ENCODE assay signal across 29 cellular contexts in the genomic region with DNA sequence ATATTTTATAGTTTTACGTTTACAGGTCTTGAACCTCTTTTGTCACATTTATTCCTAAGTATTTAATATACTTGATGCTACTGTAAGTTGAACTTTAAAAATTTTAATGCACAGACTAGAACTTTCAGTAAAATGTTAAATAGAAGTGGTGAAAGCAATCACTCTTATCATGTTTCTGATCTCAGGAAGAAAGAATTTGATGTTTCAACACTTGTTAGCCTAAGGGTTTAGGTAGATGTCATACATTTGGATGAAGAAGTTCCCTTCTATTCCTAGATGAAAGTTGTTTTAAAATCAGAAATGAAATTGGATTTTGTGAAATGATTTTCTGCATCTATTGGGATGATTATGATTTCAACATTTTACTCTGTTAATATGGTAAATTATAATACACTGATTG.
"Had no signal": no experiment of that assay in that cellular context is flagged by ENCODE, and none has a peak within 500 bp of the region (broad histone marks: within the 10 kb centered on the region; RNA-seq: fewer than 3 reads in every experiment).

No MANE protein-coding gene starts in this region.

- H3K36me3 Mint-ChIP-seq: mesothelial cell of epicardium; naive B cell; natural killer cell; neural progenitor cell; stimulated activated memory B cell treated with anti-CD40 and anti-IgM and Interleukin-4, amounts not matched to agents 10 μg/mL and 1 μg/mL and 100 μg/mL, for 72 hours had no signal

- H3K4me3 ChIP-seq: hepatocyte, left lung, lower lobe of right lung, neural progenitor cell, prostate gland, sigmoid colon, spleen, tibial nerve, upper lobe of left lung, vagina had no signal

- ATAC-seq: left colon; left lung; lower lobe of right lung; natural killer cell; right cardiac atrium; stimulated activated memory B cell treated with anti-CD40 and anti-IgM and Interleukin-4, amounts not matched to agents 10 μg/mL and 1 μg/mL and 100 μg/mL, for 72 hours; stimulated activated naive CD8-positive, alpha-beta T cell treated with anti-CD3 and anti-CD28 coated beads, Interleukin-15, amount 100 ng/mL, for 72 hours had no signal

- H3K4me1 Mint-ChIP-seq: mesothelial cell of epicardium; naive B cell; natural killer cell; neural progenitor cell; stimulated activated memory B cell treated with anti-CD40 and anti-IgM and Interleukin-4, amounts not matched to agents 10 μg/mL and 1 μg/mL and 100 μg/mL, for 72 hours; stimulated activated naive CD8-positive, alpha-beta T cell treated with anti-CD3 and anti-CD28 coated beads, Interleukin-15, amount 100 ng/mL, for 72 hours had no signal

- H3K4me3 Mint-ChIP-seq: mesothelial cell of epicardium; naive B cell; natural killer cell; nephron progenitor cell; neural progenitor cell; stimulated activated memory B cell treated with anti-CD40 and anti-IgM and Interleukin-4, amounts not matched to agents 10 μg/mL and 1 μg/mL and 100 μg/mL, for 72 hours; stimulated activated naive CD8-positive, alpha-beta T cell treated with anti-CD3 and anti-CD28 coated beads, Interleukin-15, amount 100 ng/mL, for 72 hours had no signal

- H3K36me3 ChIP-seq: left lung, lower lobe of right lung, neural progenitor cell, neutrophil, prostate gland, sigmoid colon, spleen, tibial nerve, upper lobe of left lung, vagina had no signal

- H3K27me3 ChIP-seq: hepatocyte, neural progenitor cell, neutrophil, sigmoid colon, tibial nerve, upper lobe of left lung, vagina had no signal

- H3K4me1 ChIP-seq: left lung, lower lobe of right lung, neural progenitor cell, prostate gland, sigmoid colon, spleen, tibial nerve, upper lobe of left lung, vagina had no signal

- H3K9me3 ChIP-seq: left lung, lower lobe of right lung, neutrophil, prostate gland, sigmoid colon, spleen, tibial nerve, upper lobe of left lung, vagina had no signal

- H3K27ac Mint-ChIP-seq: mesothelial cell of epicardium; naive B cell; natural killer cell; nephron progenitor cell; neural progenitor cell; stimulated activated memory B cell treated with anti-CD40 and anti-IgM and Interleukin-4, amounts not matched to agents 10 μg/mL and 1 μg/mL and 100 μg/mL, for 72 hours; stimulated activated naive CD8-positive, alpha-beta T cell treated with anti-CD3 and anti-CD28 coated beads, Interleukin-15, amount 100 ng/mL, for 72 hours had no signal

- H3K27ac ChIP-seq: hepatocyte, left lung, lower lobe of right lung, neural progenitor cell, neutrophil, prostate gland, sigmoid colon, spleen, tibial nerve, upper lobe of left lung, vagina had no signal

- H3K9me3 Mint-ChIP-seq: naive B cell; natural killer cell; stimulated activated memory B cell treated with anti-CD40 and anti-IgM and Interleukin-4, amounts not matched to agents 10 μg/mL and 1 μg/mL and 100 μg/mL, for 72 hours; stimulated activated naive CD8-positive, alpha-beta T cell treated with anti-CD3 and anti-CD28 coated beads, Interleukin-15, amount 100 ng/mL, for 72 hours had no signal

- DNase-seq: kidney; left colon; lower lobe of right lung; mesendoderm; naive B cell; natural killer cell; nephron progenitor cell; occipital lobe; retina; right cardiac atrium; sigmoid colon; small intestine; spleen; stimulated activated CD4-positive, alpha-beta T cell treated with anti-CD3 and anti-CD28 coated beads, Interleukin-2, amount 100 ng/mL, for 48 hours; stimulated activated CD4-positive, alpha-beta T cell treated with anti-CD3 and anti-CD28 coated beads, Interleukin-4, amount 100 ng/mL, for 4 hours; stimulated activated CD8-positive, alpha-beta memory T cell treated with anti-CD3 and anti-CD28 coated beads, Interleukin-4, amount 100 ng/mL, for 48 hours; stimulated activated naive CD4-positive, alpha-beta T cell treated with Interleukin-2 at 50 U/mL for 16 hours; stimulated activated naive CD8-positive, alpha-beta T cell treated with anti-CD3 and anti-CD28 coated beads, Interleukin-15, amount 100 ng/mL, for 72 hours; substantia nigra; upper lobe of left lung had no signal

- FAIRE-seq: kidney, small intestine had no signal
